9 cellular contexts compared by ENCODE assay signal in genomic region chr20:56628015-56628872, GRCh38. TPM values are rescaled to one million over a fixed set of nuclear protein-coding genes. Genes with fewer than 3 reads are reported as not detected.
A peak's percentile ranks its signal among the peaks of the same experiment; 100 is the strongest.
DNase-seq lines count a peak whose midpoint lies in the region; ATAC-seq and TF ChIP-seq lines count a peak whose summit lies in the region.
"Had no signal": no experiment of that assay in that cellular context is flagged by ENCODE, and none has a peak within 500 bp of the region (broad histone marks: within the 10 kb centered on the region; RNA-seq: fewer than 3 reads in every experiment).

No MANE protein-coding gene starts in this region.

- no peaks in the 10 kb centered on the region for H3K36me3 Mint-ChIP-seq in brain

- H3K27ac Mint-ChIP-seq in brain: no peak overlapping the region

- peaks cover 0 to 9% (median 0%) of the 10 kb centered on the region in 5 experiments for H3K9me3 Mint-ChIP-seq in brain

- H3K27ac ChIP-seq in right atrium auricular region: no peak overlapping the region
- peak overlapping the region; percentile 92 for H3K27ac ChIP-seq in vagina

- H3K36me3 ChIP-seq in right atrium auricular region: no peaks in the 10 kb centered on the region
- no peaks in the 10 kb centered on the region for H3K36me3 ChIP-seq in vagina

- ATAC-seq in Right ventricle myocardium superior (ENCODE audit: poor library complexity) (peak; percentile 48), GM21423 (IDR thresholded peaks at IDR 0.05; ENCODE audit: unreplicated experiment) (no peak), HG03520 (IDR thresholded peaks at IDR 0.05; ENCODE audit: unreplicated experiment) (no peak)

- H3K27me3 ChIP-seq in right atrium auricular region: peaks cover 20 to 55% of the 10 kb centered on the region in 2 donors
- no peaks in the 10 kb centered on the region for H3K27me3 ChIP-seq in vagina

- H3K27me3 Mint-ChIP-seq in brain: peaks cover 99% of the 10 kb centered on the region

- H3K4me1 Mint-ChIP-seq in brain: peaks cover 31% of the 10 kb centered on the region

- TF ChIP-seq CTCF in right atrium auricular region (IDR thresholded peaks at IDR 0.05) (no peak), brain (conservative IDR thresholded peaks at IDR 0.05) (no peak), lower leg skin (IDR thresholded peaks at IDR 0.05) (no peak), vagina (IDR thresholded peaks at IDR 0.05) (no peak)

- H3K4me3 ChIP-seq in right atrium auricular region: peak overlapping the region in 1 of 2 donors; percentile 54
- peak overlapping the region; percentile 4 for H3K4me3 ChIP-seq in lower leg skin (ENCODE audit: low read depth, poor library complexity, severe bottlenecking)
- H3K4me3 ChIP-seq in vagina: peak overlapping the region; percentile 75 to 86

- intact Hi-C loops in Right ventricle myocardium superior (cut with DNase I): no loop called here
- intact Hi-C loops in lower leg skin (cut with DNase I; ENCODE audit: low total_unique reads): no loop called here
- intact Hi-C loops in vagina (cut with DNase I): no loop called here

- peak overlapping the region; percentile 80 to 86 (median 83) for H3K4me3 Mint-ChIP-seq in brain

- TF ChIP-seq POLR2A in lower leg skin (IDR thresholded peaks at IDR 0.05) (no peak), vagina (IDR thresholded peaks at IDR 0.05) (no peak)

- H3K9me3 ChIP-seq in right atrium auricular region (no peaks in the 10 kb centered on the region), vagina (no peaks in the 10 kb centered on the region)

- DNase-seq in Right ventricle myocardium superior (no peak), right atrium auricular region (ENCODE audit: low spot score) (no peak), lower leg skin (ENCODE audit: low spot score in 2 of 2) (no peak), vagina (ENCODE audit: extremely low spot score in 2 of 2) (no peak)
- DNase-seq in stimulated activated CD4-positive, alpha-beta T cell treated with anti-CD3 and anti-CD28 coated beads, Interleukin-2, amount 100 ng/mL, for 48 hours: no peak
- DNase-seq: NCI-H1694 treated with DMSO at 0.1 percent for 48 hours had no signal

- 12 to 18% methylated on average over 33 to 37 of the region's 48 CpGs for WGBS in lower leg skin, 2 donors

- H3K4me1 ChIP-seq in right atrium auricular region (peaks cover 0 to 63% of the 10 kb centered on the region in 2 donors), vagina (peaks cover 55% of the 10 kb centered on the region)

RNA-seq across cellular contexts. Expression of gene TFAP2C, which starts 0.9 kb away (rescaled TPM):
- 0.16 TPM for total RNA-seq in Right ventricle myocardium superior
- under 1 TPM; 0.37 to 0.39 TPM for total RNA-seq in right atrium auricular region
- polyA plus RNA-seq in brain (ENCODE audit: insufficient read depth, low read depth, low replicate concordance): 4.0 TPM
- 100 to 1,000 TPM in 1 of 4 donors, 10 to 100 TPM in 3; 59.6 to 110 (median 79.8) TPM for total RNA-seq in lower leg skin
- total RNA-seq in vagina: 20.6 TPM

Comparison
In these comparisons a context has a peak if more than half of its experiments do, and no peak if none do; other contexts are left out.
1. RNA of gene TFAP2C, which starts 0.9 kb away (total RNA-seq): 59.6 to 110 TPM in lower leg skin and 20.6 TPM in vagina (single experiment); 0.37 to 0.39 TPM in right atrium auricular region and 0.16 TPM in Right ventricle myocardium superior (single experiment); every median in the first group is over 10 times any median in the second.